18 cellular contexts compared by ENCODE assay signal in genomic region chr13:86986448-86986847, GRCh38.
DNase-seq lines count a peak whose midpoint lies in the region; ATAC-seq and TF ChIP-seq lines count a peak whose summit lies in the region.
"Had no signal": no experiment of that assay in that cellular context is flagged by ENCODE, and none has a peak within 500 bp of the region (broad histone marks: within the 10 kb centered on the region; RNA-seq: fewer than 3 reads in every experiment).

No MANE protein-coding gene starts in this region.

- H3K27ac ChIP-seq in 22Rv1 (peak overlapping the region; percentile 62), Panc1 (ENCODE audit: low read length) (peak overlapping the region; percentile 48; the same call in 1 of the 2 replicates)
- H3K27ac ChIP-seq: C4-2B, left lung, PC-9, psoas muscle had no signal

- intact Hi-C loops in Panc1 (cut with micrococcal nuclease; ENCODE audit: unreplicated experiment) (no loop called here), mucosa of descending colon (cut with DNase I, micrococcal nuclease) (no loop called here)
- intact Hi-C loops in activated naive CD4-positive, alpha-beta T cell treated with anti-CD3 and anti-CD28 coated beads for 36 hours (cut with micrococcal nuclease): no loop called here

- in situ Hi-C loops in Panc1 (cut with HindIII; ENCODE audit: low pct_unique_long_range_greater_than_20kb, low sequenced_read_pairs): no loop called here

- no peaks in the 10 kb centered on the region; the same call in 1 of the 2 replicates for H3K4me1 ChIP-seq in Panc1 (ENCODE audit: control insufficient read depth, insufficient read depth, low read length)
- H3K4me1 ChIP-seq in mucosa of descending colon (ENCODE audit: low read depth): no peaks in the 10 kb centered on the region
- H3K4me1 ChIP-seq: left lung, psoas muscle had no signal

- H3K4me3 ChIP-seq in Panc1 (ENCODE audit: low read depth in 2 of 2, low read length in 2 of 2) (no peak overlapping the region), mucosa of descending colon (no peak overlapping the region)
- H3K4me3 ChIP-seq: left lung, PC-9, psoas muscle had no signal

- CTCF ChIA-PET in Panc1 (lab: Charles Lee): no interaction called here
- CTCF ChIA-PET in activated naive CD4-positive, alpha-beta T cell treated with anti-CD3 and anti-CD28 coated beads for 36 hours (lab: Charles Lee): no interaction called here

- TF ChIP-seq CTCF in 22Rv1 (IDR thresholded peaks at IDR 0.05) (no peak), Panc1 (IDR thresholded peaks at IDR 0.05) (no peak), chondrocyte (IDR thresholded peaks at IDR 0.05) (no peak), mucosa of descending colon (IDR thresholded peaks at IDR 0.05) (no peak)

- no peaks in the 10 kb centered on the region for H3K27me3 ChIP-seq in Panc1 (ENCODE audit: control insufficient read depth, insufficient read depth, low read length)
- H3K27me3 ChIP-seq: left lung had no signal

- H3K4me3 Mint-ChIP-seq in chondrocyte (ENCODE audit: unreplicated experiment): no peak overlapping the region
- H3K4me3 Mint-ChIP-seq in activated naive CD4-positive, alpha-beta T cell treated with anti-CD3 and anti-CD28 coated beads for 36 hours: no peak overlapping the region
- H3K4me3 Mint-ChIP-seq: activated naive CD8-positive, alpha-beta T cell treated with anti-CD3 and anti-CD28 coated beads, Interleukin-2, amount 50 U/mL, for 24 hours; stimulated activated naive CD8-positive, alpha-beta T cell treated with anti-CD3 and anti-CD28 coated beads, Interleukin-15, Interleukin-2, amounts not matched to agents 100 ng/mL and 50 ng/mL, for 24 hours had no signal

- H3K4me1 Mint-ChIP-seq in chondrocyte (ENCODE audit: low read depth): no peaks in the 10 kb centered on the region
- no peaks in the 10 kb centered on the region for H3K4me1 Mint-ChIP-seq in activated naive CD4-positive, alpha-beta T cell treated with anti-CD3 and anti-CD28 coated beads for 36 hours (ENCODE audit: low read depth)
- H3K4me1 Mint-ChIP-seq: activated naive CD8-positive, alpha-beta T cell treated with anti-CD3 and anti-CD28 coated beads, Interleukin-2, amount 50 U/mL, for 24 hours had no signal

- ATAC-seq in Panc1 (no peak), left lobe of liver (peak; percentile 91), mucosa of descending colon (no peak)
- ATAC-seq: activated naive CD8-positive, alpha-beta T cell treated with anti-CD3 and anti-CD28 coated beads, Interleukin-2, amount 50 U/mL, for 24 hours; left lung; psoas muscle; SK-N-SH treated with all-trans-retinoic acid at 6 μM for 48 hours had no signal

- no peaks in the 10 kb centered on the region for H3K9me3 Mint-ChIP-seq in chondrocyte (ENCODE audit: low read depth)
- no peaks in the 10 kb centered on the region for H3K9me3 Mint-ChIP-seq in activated naive CD4-positive, alpha-beta T cell treated with anti-CD3 and anti-CD28 coated beads for 36 hours
- H3K9me3 Mint-ChIP-seq: activated naive CD8-positive, alpha-beta T cell treated with anti-CD3 and anti-CD28 coated beads, Interleukin-2, amount 50 U/mL, for 24 hours had no signal

- peak; percentile 83 for DNase-seq in NCI-H1092 treated with DMSO at 0.1 percent for 48 hours (lab: John Stamatoyannopoulos, UW)
- no peak for DNase-seq in Panc1 (ENCODE audit: low read depth, low spot score)
- DNase-seq in left lobe of liver (ENCODE audit: low spot score): no peak
- no peak for DNase-seq in chondrocyte (ENCODE audit: low spot score)
- DNase-seq in activated naive CD4-positive, alpha-beta T cell treated with anti-CD3 and anti-CD28 coated beads for 36 hours: no peak
- DNase-seq in mucosa of descending colon: no peak
- DNase-seq in AG20443 (ENCODE audit: low spot score): no peak
- DNase-seq: activated naive CD8-positive, alpha-beta T cell treated with anti-CD3 and anti-CD28 coated beads, Interleukin-2, amount 50 U/mL, for 24 hours; KG1; left lung; NCI-H1694; PC-9; psoas muscle; stimulated activated CD4-positive, alpha-beta T cell treated with anti-CD3 and anti-CD28 coated beads, Interleukin-15, amount 100 ng/mL, for 24 hours had no signal

- H3K36me3 Mint-ChIP-seq in chondrocyte (ENCODE audit: low read depth): peaks cover 2% of the 10 kb centered on the region
- H3K36me3 Mint-ChIP-seq in activated naive CD4-positive, alpha-beta T cell treated with anti-CD3 and anti-CD28 coated beads for 36 hours (ENCODE audit: low read depth): no peaks in the 10 kb centered on the region

- H3K27ac Mint-ChIP-seq in chondrocyte (ENCODE audit: unreplicated experiment): no peak overlapping the region
- no peak overlapping the region for H3K27ac Mint-ChIP-seq in activated naive CD4-positive, alpha-beta T cell treated with anti-CD3 and anti-CD28 coated beads for 36 hours
- H3K27ac Mint-ChIP-seq: activated naive CD8-positive, alpha-beta T cell treated with anti-CD3 and anti-CD28 coated beads, Interleukin-2, amount 50 U/mL, for 24 hours; stimulated activated naive CD8-positive, alpha-beta T cell treated with anti-CD3 and anti-CD28 coated beads, Interleukin-15, Interleukin-2, amounts not matched to agents 100 ng/mL and 50 ng/mL, for 24 hours had no signal

- H3K9me3 ChIP-seq in Panc1 (ENCODE audit: control insufficient read depth, insufficient read depth, low read depth, low read length) (no peaks in the 10 kb centered on the region), mucosa of descending colon (no peaks in the 10 kb centered on the region)
- H3K9me3 ChIP-seq: left lung, psoas muscle had no signal

- H3K27me3 Mint-ChIP-seq in chondrocyte (ENCODE audit: low read depth): peaks cover 2% of the 10 kb centered on the region
- H3K27me3 Mint-ChIP-seq in activated naive CD4-positive, alpha-beta T cell treated with anti-CD3 and anti-CD28 coated beads for 36 hours (ENCODE audit: low read depth): no peaks in the 10 kb centered on the region
- H3K27me3 Mint-ChIP-seq: activated naive CD8-positive, alpha-beta T cell treated with anti-CD3 and anti-CD28 coated beads, Interleukin-2, amount 50 U/mL, for 24 hours; stimulated activated naive CD8-positive, alpha-beta T cell treated with anti-CD3 and anti-CD28 coated beads, Interleukin-15, Interleukin-2, amounts not matched to agents 100 ng/mL and 50 ng/mL, for 24 hours had no signal

- no TSS peak for BruUV-seq in Panc1 (replicated peaks; lab: Mats Ljungman, UMichigan)

- no peaks in the 10 kb centered on the region for H3K36me3 ChIP-seq in Panc1 (ENCODE audit: control insufficient read depth, insufficient read depth, low read length)
- H3K36me3 ChIP-seq in mucosa of descending colon (ENCODE audit: low read depth): no peaks in the 10 kb centered on the region
- H3K36me3 ChIP-seq: left lung had no signal

- POLR2A ChIA-PET in Panc1 (lab: Charles Lee): no interaction called here
